1 cellular context compared by ENCODE assay signal in the genomic region with DNA sequence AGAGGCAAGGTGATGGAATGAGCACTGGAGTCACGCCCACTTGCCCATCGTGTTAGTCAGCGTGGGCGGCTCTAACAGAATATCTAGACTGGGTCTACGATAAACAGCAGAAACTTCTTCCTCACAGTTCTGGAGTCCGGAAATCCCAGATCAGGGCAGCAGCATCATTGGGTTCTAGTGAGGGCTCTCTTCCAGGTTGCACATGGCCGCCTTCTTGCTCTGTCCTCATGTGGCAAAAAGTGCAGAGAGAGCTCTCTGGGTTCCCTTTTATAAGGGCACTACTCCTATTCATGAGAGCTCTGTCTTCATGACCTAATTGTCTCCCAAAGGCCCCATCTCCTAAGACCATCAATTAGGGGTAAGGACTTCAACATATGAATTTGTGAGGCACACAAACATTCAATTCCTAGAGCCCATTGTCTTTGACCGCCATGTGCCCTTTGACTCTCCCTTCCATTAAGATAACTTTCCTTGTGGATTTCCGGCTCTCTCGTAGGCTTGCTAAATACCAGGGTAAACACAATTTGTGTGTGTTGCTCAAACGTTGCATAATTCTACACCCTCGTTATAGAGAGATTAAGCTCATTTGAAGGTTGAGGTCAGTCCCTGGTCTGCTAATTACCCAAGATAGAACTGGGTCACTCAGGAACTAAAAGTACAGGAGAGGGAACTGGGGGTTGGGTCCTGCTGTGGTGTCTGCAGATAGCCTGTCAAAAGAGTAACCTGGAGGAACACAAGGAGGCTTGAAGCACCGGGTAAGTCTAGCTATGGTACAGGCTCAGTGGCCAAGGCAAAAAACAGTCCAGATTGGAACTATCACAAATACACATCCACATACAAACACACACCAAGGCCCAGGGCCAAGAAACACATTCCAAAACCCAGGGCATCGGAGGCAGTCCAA.
A peak's percentile ranks its signal among the peaks of the same experiment; 100 is the strongest.
TF ChIP-seq lines count a peak whose summit lies in the region.

No MANE protein-coding gene starts in this region.

TF ChIP-seq in K562, 482 proteins besides CTCF, POLR2A, EP300 and RAD21 (continued from another document and continues in another):
- TF ChIP-seq RNF2 (IDR thresholded peaks at IDR 0.05): 0 out of 2 replicates have a peak, but pooled peaks have one; percentile 70
- TF ChIP-seq TEAD1 (CRISPR knock-in tag; IDR thresholded peaks at IDR 0.05): peak in 1 of 2 experiments; percentile 81; a peak in 1 of 4 replicates
- peak; percentile 68 for TF ChIP-seq NCOR1 (IDR thresholded peaks at IDR 0.05)
- peak; percentile 84; the same call in 1 of the 2 replicates for TF ChIP-seq ZNF589 (CRISPR knock-in tag; IDR thresholded peaks at IDR 0.05; ENCODE audit: low read depth)
- no peak for TF ChIP-seq ZC3H8 (IDR thresholded peaks at IDR 0.05)
- TF ChIP-seq TBL1XR1 (IDR thresholded peaks at IDR 0.05; ENCODE audit: low read length in 2 of 2): peak in 1 of 2 experiments; percentile 87; a peak in 2 of 4 replicates
- TF ChIP-seq TAF9B (IDR thresholded peaks at IDR 0.05; ENCODE audit: partially characterized antibody): peak; percentile 16
- no peak for TF ChIP-seq NCOA1 (IDR thresholded peaks at IDR 0.05; ENCODE audit: low read depth)
- TF ChIP-seq NFRKB (IDR thresholded peaks at IDR 0.05; ENCODE audit: low read depth): 0 out of 2 replicates have a peak, but pooled peaks have one; percentile 65
- TF ChIP-seq EGR1 (conservative IDR thresholded peaks at IDR 0.05): peak; percentile 91
- peak; percentile 95 for TF ChIP-seq CEBPB (tag; IDR thresholded peaks at IDR 0.05)
- peak; percentile 62 for TF ChIP-seq GABPA (tag; conservative IDR thresholded peaks at IDR 0.05; ENCODE audit: low read depth)
- peak; percentile 81 for TF ChIP-seq ESRRA (IDR thresholded peaks at IDR 0.05; ENCODE audit: borderline replicate concordance, low read depth)
- peak; percentile 83 to 93 for TF ChIP-seq FOXA3 (CRISPR knock-in tag; conservative IDR thresholded peaks at IDR 0.05 in 1 of 2, IDR thresholded peaks at IDR 0.05 in 1 of 2)
- no peak for TF ChIP-seq CHCHD3 (CRISPR knock-in tag; IDR thresholded peaks at IDR 0.05)
- TF ChIP-seq SMC3 (conservative IDR thresholded peaks at IDR 0.05; ENCODE audit: insufficient read depth, low read depth, low read length): no peak
- TF ChIP-seq, protein P1, sequence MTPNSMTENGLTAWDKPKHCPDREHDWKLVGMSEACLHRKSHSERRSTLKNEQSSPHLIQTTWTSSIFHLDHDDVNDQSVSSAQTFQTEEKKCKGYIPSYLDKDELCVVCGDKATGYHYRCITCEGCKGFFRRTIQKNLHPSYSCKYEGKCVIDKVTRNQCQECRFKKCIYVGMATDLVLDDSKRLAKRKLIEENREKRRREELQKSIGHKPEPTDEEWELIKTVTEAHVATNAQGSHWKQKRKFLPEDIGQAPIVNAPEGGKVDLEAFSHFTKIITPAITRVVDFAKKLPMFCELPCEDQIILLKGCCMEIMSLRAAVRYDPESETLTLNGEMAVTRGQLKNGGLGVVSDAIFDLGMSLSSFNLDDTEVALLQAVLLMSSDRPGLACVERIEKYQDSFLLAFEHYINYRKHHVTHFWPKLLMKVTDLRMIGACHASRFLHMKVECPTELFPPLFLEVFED (CRISPR knock-in tag; conservative IDR thresholded peaks at IDR 0.05): no peak
- 0 out of 2 replicates have a peak, but pooled peaks have one; percentile 48 for TF ChIP-seq ZNF197 (CRISPR knock-in tag; IDR thresholded peaks at IDR 0.05; ENCODE audit: low read depth)
- TF ChIP-seq, protein P2, sequence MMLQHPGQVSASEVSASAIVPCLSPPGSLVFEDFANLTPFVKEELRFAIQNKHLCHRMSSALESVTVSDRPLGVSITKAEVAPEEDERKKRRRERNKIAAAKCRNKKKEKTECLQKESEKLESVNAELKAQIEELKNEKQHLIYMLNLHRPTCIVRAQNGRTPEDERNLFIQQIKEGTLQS (IDR thresholded peaks at IDR 0.05): peak; percentile 67
- TF ChIP-seq, protein P2 (CRISPR knock-in tag; conservative IDR thresholded peaks at IDR 0.05): no peak
- 0 out of 2 replicates have a peak, but pooled peaks have one; percentile 22 for TF ChIP-seq PTTG1 (tag; IDR thresholded peaks at IDR 0.05; ENCODE audit: low read depth)
- TF ChIP-seq, protein P3, sequence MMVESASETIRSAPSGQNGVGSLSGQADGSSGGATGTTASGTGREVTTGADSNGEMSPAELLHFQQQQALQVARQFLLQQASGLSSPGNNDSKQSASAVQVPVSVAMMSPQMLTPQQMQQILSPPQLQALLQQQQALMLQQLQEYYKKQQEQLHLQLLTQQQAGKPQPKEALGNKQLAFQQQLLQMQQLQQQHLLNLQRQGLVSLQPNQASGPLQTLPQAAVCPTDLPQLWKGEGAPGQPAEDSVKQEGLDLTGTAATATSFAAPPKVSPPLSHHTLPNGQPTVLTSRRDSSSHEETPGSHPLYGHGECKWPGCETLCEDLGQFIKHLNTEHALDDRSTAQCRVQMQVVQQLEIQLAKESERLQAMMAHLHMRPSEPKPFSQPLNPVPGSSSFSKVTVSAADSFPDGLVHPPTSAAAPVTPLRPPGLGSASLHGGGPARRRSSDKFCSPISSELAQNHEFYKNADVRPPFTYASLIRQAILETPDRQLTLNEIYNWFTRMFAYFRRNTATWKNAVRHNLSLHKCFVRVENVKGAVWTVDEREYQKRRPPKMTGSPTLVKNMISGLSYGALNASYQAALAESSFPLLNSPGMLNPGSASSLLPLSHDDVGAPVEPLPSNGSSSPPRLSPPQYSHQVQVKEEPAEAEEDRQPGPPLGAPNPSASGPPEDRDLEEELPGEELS (CRISPR knock-in tag; IDR thresholded peaks at IDR 0.05; ENCODE audit: borderline replicate concordance): no peak
- TF ChIP-seq NCOA4 (IDR thresholded peaks at IDR 0.05; ENCODE audit: partially characterized antibody): no peak
- TF ChIP-seq HNRNPK (IDR thresholded peaks at IDR 0.05; ENCODE audit: low read depth, low read length, poor library complexity, severe bottlenecking): no peak
- TF ChIP-seq JUNB (CRISPR knock-in tag; conservative IDR thresholded peaks at IDR 0.05): no peak
- TF ChIP-seq L3MBTL2 (IDR thresholded peaks at IDR 0.05): 0 out of 2 replicates have a peak, but pooled peaks have one; percentile 63
- TF ChIP-seq CREM (IDR thresholded peaks at IDR 0.05; ENCODE audit: low read depth): peak; percentile 6; the same call in 1 of the 2 replicates
- peak; percentile 74 for TF ChIP-seq TEAD4 (IDR thresholded peaks at IDR 0.05; ENCODE audit: low read length)
- TF ChIP-seq TEAD4 (CRISPR knock-in tag; IDR thresholded peaks at IDR 0.05; ENCODE audit: borderline replicate concordance): no peak
- peak in 1 of 2 experiments; percentile 44; a peak in 2 of 4 replicates for TF ChIP-seq KDM1A (IDR thresholded peaks at IDR 0.05)
- TF ChIP-seq, protein P4, sequence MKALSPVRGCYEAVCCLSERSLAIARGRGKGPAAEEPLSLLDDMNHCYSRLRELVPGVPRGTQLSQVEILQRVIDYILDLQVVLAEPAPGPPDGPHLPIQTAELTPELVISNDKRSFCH (CRISPR knock-in tag; IDR thresholded peaks at IDR 0.05): no peak
- TF ChIP-seq, protein P4 (tag; IDR thresholded peaks at IDR 0.05): peak; percentile 95; the same call in 1 of the 2 replicates
- 0 out of 4 replicates have a peak, but pooled peaks of 1 of the 2 experiments have one; percentile 18 for TF ChIP-seq FOXK2 (conservative IDR thresholded peaks at IDR 0.05 in 1 of 2, IDR thresholded peaks at IDR 0.05 in 1 of 2; ENCODE audit: low read depth in 2 of 2)
- TF ChIP-seq HSF4 (CRISPR knock-in tag; IDR thresholded peaks at IDR 0.05; ENCODE audit: borderline replicate concordance): no peak
- no peak for TF ChIP-seq RB1 (IDR thresholded peaks at IDR 0.05; ENCODE audit: low read depth)
- TF ChIP-seq ZNF311 (CRISPR knock-in tag; IDR thresholded peaks at IDR 0.05): peak; percentile 42; the same call in 1 of the 2 replicates
- TF ChIP-seq SMAD4 (CRISPR knock-in tag; conservative IDR thresholded peaks at IDR 0.05): peak; percentile 80
- TF ChIP-seq MAFG (tag; conservative IDR thresholded peaks at IDR 0.05): no peak
- no peak for TF ChIP-seq JUN (IDR thresholded peaks at IDR 0.05; ENCODE audit: borderline replicate concordance, low read depth, low read length)
- peak; percentile 74; the same call in 1 of the 2 replicates for TF ChIP-seq JUN (CRISPR knock-in tag; IDR thresholded peaks at IDR 0.05; ENCODE audit: borderline replicate concordance)
- peak; percentile 79 for TF ChIP-seq ARID1B (IDR thresholded peaks at IDR 0.05)
- peak; percentile 29; the same call in 1 of the 2 replicates for TF ChIP-seq SMARCA4 (IDR thresholded peaks at IDR 0.05)
- TF ChIP-seq ZNF354B (CRISPR knock-in tag; IDR thresholded peaks at IDR 0.05): no peak
- TF ChIP-seq ILK (tag; IDR thresholded peaks at IDR 0.05; ENCODE audit: borderline replicate concordance, low read depth): no peak; the same call in 1 of the 2 replicates
- TF ChIP-seq GTF2E2 (tag; IDR thresholded peaks at IDR 0.05): no peak
- no peak for TF ChIP-seq MAFF (IDR thresholded peaks at IDR 0.05; ENCODE audit: low read length)
- peak; percentile 65; the same call in 1 of the 2 replicates for TF ChIP-seq BACH1 (tag; IDR thresholded peaks at IDR 0.05)
- 0 out of 2 replicates have a peak, but pooled peaks have one; percentile 26 for TF ChIP-seq POLR2H (tag; IDR thresholded peaks at IDR 0.05; ENCODE audit: low read depth)
- TF ChIP-seq KAT7 (CRISPR knock-in tag; IDR thresholded peaks at IDR 0.05; ENCODE audit: borderline replicate concordance): no peak
- no peak for TF ChIP-seq STAG1 (CRISPR knock-in tag; IDR thresholded peaks at IDR 0.05; ENCODE audit: borderline replicate concordance)
- peak; percentile 69; the same call in 1 of the 2 replicates for TF ChIP-seq ATF7 (IDR thresholded peaks at IDR 0.05)
- TF ChIP-seq, protein P5, sequence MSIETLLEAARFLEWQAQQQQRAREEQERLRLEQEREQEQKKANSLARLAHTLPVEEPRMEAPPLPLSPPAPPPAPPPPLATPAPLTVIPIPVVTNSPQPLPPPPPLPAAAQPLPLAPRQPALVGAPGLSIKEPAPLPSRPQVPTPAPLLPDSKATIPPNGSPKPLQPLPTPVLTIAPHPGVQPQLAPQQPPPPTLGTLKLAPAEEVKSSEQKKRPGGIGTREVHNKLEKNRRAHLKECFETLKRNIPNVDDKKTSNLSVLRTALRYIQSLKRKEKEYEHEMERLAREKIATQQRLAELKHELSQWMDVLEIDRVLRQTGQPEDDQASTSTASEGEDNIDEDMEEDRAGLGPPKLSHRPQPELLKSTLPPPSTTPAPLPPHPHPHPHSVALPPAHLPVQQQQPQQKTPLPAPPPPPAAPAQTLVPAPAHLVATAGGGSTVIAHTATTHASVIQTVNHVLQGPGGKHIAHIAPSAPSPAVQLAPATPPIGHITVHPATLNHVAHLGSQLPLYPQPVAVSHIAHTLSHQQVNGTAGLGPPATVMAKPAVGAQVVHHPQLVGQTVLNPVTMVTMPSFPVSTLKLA (conservative IDR thresholded peaks at IDR 0.05): 0 out of 4 replicates have a peak, but pooled peaks of 1 of the 2 experiments have one; percentile 32
- TF ChIP-seq DDX20 (tag; IDR thresholded peaks at IDR 0.05; ENCODE audit: low read depth): 0 out of 2 replicates have a peak, but pooled peaks have one; percentile 17
- TF ChIP-seq EHMT2 (IDR thresholded peaks at IDR 0.05): peak; percentile 42; the same call in 1 of the 2 replicates
- TF ChIP-seq HDGF (IDR thresholded peaks at IDR 0.05): no peak
- no peak for TF ChIP-seq PYGO2 (tag; IDR thresholded peaks at IDR 0.05)
- TF ChIP-seq GATA2 (CRISPR knock-in tag; IDR thresholded peaks at IDR 0.05): no peak
- TF ChIP-seq ELF2 (CRISPR knock-in tag; IDR thresholded peaks at IDR 0.05): no peak
- TF ChIP-seq LEF1 (IDR thresholded peaks at IDR 0.05): peak; percentile 75; the same call in 1 of the 2 replicates
- TF ChIP-seq DMBX1 (CRISPR knock-in tag; IDR thresholded peaks at IDR 0.05; ENCODE audit: borderline replicate concordance): peak; percentile 82
- no peak for TF ChIP-seq HEY1 (CRISPR knock-in tag; IDR thresholded peaks at IDR 0.05; ENCODE audit: borderline replicate concordance)
- no peak for TF ChIP-seq NR2C2 (CRISPR knock-in tag; IDR thresholded peaks at IDR 0.05)
- TF ChIP-seq NR2C2 (tag; IDR thresholded peaks at IDR 0.05): peak; percentile 90
- TF ChIP-seq, protein P6, sequence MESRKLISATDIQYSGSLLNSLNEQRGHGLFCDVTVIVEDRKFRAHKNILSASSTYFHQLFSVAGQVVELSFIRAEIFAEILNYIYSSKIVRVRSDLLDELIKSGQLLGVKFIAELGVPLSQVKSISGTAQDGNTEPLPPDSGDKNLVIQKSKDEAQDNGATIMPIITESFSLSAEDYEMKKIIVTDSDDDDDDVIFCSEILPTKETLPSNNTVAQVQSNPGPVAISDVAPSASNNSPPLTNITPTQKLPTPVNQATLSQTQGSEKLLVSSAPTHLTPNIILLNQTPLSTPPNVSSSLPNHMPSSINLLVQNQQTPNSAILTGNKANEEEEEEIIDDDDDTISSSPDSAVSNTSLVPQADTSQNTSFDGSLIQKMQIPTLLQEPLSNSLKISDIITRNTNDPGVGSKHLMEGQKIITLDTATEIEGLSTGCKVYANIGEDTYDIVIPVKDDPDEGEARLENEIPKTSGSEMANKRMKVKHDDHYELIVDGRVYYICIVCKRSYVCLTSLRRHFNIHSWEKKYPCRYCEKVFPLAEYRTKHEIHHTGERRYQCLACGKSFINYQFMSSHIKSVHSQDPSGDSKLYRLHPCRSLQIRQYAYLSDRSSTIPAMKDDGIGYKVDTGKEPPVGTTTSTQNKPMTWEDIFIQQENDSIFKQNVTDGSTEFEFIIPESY (CRISPR knock-in tag; IDR thresholded peaks at IDR 0.05): no peak
- no peak for TF ChIP-seq ZC3H4 (CRISPR knock-in tag; IDR thresholded peaks at IDR 0.05; ENCODE audit: borderline replicate concordance)
- TF ChIP-seq TOE1 (IDR thresholded peaks at IDR 0.05; ENCODE audit: borderline replicate concordance): no peak
- TF ChIP-seq TOE1 (CRISPR knock-in tag; IDR thresholded peaks at IDR 0.05; ENCODE audit: borderline replicate concordance, low read depth): no peak
- TF ChIP-seq, protein P7, sequence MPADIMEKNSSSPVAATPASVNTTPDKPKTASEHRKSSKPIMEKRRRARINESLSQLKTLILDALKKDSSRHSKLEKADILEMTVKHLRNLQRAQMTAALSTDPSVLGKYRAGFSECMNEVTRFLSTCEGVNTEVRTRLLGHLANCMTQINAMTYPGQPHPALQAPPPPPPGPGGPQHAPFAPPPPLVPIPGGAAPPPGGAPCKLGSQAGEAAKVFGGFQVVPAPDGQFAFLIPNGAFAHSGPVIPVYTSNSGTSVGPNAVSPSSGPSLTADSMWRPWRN (IDR thresholded peaks at IDR 0.05; ENCODE audit: low read depth): peak; percentile 63
- no peak for TF ChIP-seq FUS (optimal IDR thresholded peaks at IDR 0.05; ENCODE audit: low read depth, low read length)
- TF ChIP-seq FOSL1 (tag; conservative IDR thresholded peaks at IDR 0.05): peak; percentile 60
- TF ChIP-seq BRD4 (IDR thresholded peaks at IDR 0.05): no peak
- no peak for TF ChIP-seq SETDB1 (IDR thresholded peaks at IDR 0.05; ENCODE audit: low read length)
- peak; percentile 79; the same call in 1 of the 2 replicates for TF ChIP-seq HDAC8 (tag; IDR thresholded peaks at IDR 0.05)
- TF ChIP-seq EP400 (IDR thresholded peaks at IDR 0.05): peak; percentile 44
- TF ChIP-seq TCF3 (CRISPR knock-in tag; IDR thresholded peaks at IDR 0.05): peak; percentile 88
- TF ChIP-seq CBFA2T3 (IDR thresholded peaks at IDR 0.05): peak; percentile 83
